In the genomic region with DNA sequence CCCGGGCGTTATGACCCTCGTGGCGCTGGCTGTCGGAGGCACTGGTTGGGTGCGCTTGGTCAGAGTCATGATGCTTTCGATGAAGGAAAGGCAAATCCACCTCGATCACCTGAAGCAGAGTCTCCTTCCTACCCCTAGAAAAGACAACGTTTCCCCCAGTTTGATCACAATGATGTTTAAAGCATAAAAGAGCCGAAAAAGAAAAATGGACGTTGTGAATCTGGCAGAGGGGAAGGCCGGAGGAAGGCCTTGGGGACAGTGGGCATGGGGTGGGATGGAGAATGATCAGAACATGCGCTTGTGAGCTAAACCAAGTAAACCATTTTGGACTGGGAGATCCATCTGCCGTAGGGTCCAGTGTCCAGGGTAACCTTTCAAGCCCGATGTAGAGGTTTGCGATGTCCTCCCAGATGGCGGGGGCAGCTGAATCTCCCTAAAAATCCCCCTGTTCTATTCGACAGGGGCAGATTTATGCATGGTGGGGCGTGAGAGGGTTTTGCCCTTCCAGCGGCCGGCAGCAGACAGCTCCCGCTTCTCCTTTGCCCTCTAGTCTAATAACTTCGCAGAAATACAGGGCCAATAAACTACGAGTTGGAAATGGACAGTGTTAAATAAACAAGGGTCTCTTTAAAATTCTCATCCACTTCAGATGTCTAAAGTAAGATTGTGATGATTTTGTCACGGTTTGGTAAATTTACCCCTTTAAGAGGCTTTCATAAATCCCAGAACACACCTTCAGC, we compare ENCODE assay signal across 1 cellular context.
TF ChIP-seq lines count a peak whose summit lies in the region.

No MANE protein-coding gene starts in this region.

TF ChIP-seq in endothelial cell of umbilical vein, 7 proteins besides CTCF, POLR2A, EP300 and RAD21 (continued from another document):
- TF ChIP-seq EZH2 (IDR thresholded peaks at IDR 0.05; ENCODE audit: borderline replicate concordance, low read depth, low read length, severe bottlenecking) (peak; percentile 91), FOS (IDR thresholded peaks at IDR 0.05; ENCODE audit: borderline replicate concordance, insufficient read depth, low read length) (no peak)
